In the genomic region with DNA sequence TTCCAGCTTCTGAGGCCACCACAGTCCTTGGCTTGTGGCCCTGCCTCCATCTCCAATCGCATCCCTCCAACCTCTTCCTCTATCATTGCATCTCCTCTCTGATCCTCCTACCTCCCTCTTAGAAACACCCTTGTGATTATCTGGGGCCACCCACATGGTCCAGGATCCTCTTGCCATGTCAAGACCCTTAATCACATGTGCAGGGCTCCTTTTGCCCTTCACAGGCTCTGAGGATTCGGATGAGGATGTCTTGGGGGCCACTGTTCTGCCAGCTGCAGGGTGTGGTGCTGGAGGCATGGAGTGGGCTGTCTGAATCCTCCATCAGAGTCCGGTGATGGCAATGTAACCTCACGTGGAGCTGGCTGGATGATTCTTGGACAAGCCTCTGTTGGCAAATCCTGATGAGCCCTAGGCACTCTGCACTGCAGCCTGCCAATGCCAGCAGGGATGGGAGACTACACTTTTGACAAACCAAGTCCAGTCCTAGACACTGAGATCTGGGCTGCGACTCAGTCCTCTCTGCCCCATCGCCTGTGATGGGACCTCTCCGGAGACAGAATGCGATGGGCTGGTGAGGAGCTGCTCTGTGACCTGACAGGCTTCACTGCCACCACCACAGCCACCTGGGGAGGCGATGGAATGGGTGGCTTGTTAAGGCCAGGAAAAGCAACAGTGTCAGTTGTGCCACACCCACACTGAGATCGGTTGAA, we compare ENCODE assay signal across 15 cellular contexts.
"Had no signal": no experiment of that assay in that cellular context is flagged by ENCODE, and none has a peak within 500 bp of the region (broad histone marks: within the 10 kb centered on the region; RNA-seq: fewer than 3 reads in every experiment).

No MANE protein-coding gene starts in this region.

- DNase-seq: colonic mucosa; effector CD4-positive, alpha-beta T cell; foreskin melanocyte; kidney; left colon; left ventricle myocardium superior; mesendoderm; naive B cell; small intestine; stimulated activated CD4-positive, alpha-beta T cell treated with anti-CD3 and anti-CD28 coated beads, Interleukin-12 subunit alpha, Interleukin-12 subunit beta, amount 100 ng/mL, for 4 hours; stimulated activated naive CD4-positive, alpha-beta T cell treated with Interleukin-2 at 50 U/mL for 16 hours; trophoblast cell had no signal

- H3K27ac ChIP-seq: colonic mucosa, hepatocyte, right atrium auricular region had no signal

- H3K4me3 ChIP-seq: colonic mucosa, hepatocyte, lung, right atrium auricular region had no signal

- H3K9me3 ChIP-seq: colonic mucosa, right atrium auricular region had no signal

- H3K36me3 Mint-ChIP-seq: naive B cell had no signal

- H3K4me3 Mint-ChIP-seq: naive B cell had no signal

- ATAC-seq: left colon, left ventricle myocardium superior had no signal

- H3K4me1 ChIP-seq: colonic mucosa had no signal

- H3K9me3 Mint-ChIP-seq: naive B cell had no signal

- H3K36me3 ChIP-seq: colonic mucosa, right atrium auricular region had no signal

- H3K27me3 ChIP-seq: colonic mucosa, hepatocyte, right atrium auricular region had no signal
